ENCODE assay signal across 9 cellular contexts in the genomic region with DNA sequence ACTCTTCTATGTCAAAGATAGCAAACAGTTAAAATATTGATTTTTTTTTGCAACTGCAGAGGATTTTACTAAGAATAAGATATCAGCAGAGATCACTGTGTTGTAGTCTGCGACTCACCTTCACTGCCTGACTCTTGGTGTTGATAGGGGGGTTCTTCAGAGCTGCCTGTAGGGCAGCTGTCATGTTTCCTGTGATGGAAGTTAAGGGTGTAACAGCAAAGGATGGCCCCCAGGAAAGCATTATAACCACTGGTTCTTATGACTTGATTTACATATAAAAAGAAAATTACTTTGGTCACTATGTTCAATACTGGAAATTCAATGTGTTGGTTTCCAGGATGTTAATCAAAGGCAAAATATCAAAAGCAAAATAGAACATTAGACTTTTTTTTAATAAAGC. TPM values are rescaled to one million over a fixed set of nuclear protein-coding genes. Genes with fewer than 3 reads are reported as not detected.
DNase-seq lines count a peak whose midpoint lies in the region; ATAC-seq, FAIRE-seq and TF ChIP-seq lines count a peak whose summit lies in the region.
"Had no signal": no experiment of that assay in that cellular context is flagged by ENCODE, and none has a peak within 500 bp of the region (broad histone marks: within the 10 kb centered on the region; RNA-seq: fewer than 3 reads in every experiment).

No MANE protein-coding gene starts in this region.

- H3K27me3 Mint-ChIP-seq in astrocyte (ENCODE audit: low read depth, unreplicated experiment), result no peaks in the 10 kb centered on the region

- peaks cover 36% of the 10 kb centered on the region for H3K79me2 ChIP-seq in HCT116 (ENCODE audit: insufficient read depth, low read length)
- peaks cover 89% of the 10 kb centered on the region for H3K79me2 ChIP-seq in astrocyte (ENCODE audit: insufficient read depth, low read length)

- no peak for TF ChIP-seq RAD21 in HCT116 (IDR thresholded peaks at IDR 0.05; ENCODE audit: low read depth)

- H3K27me3 ChIP-seq in HCT116 (ENCODE audit: insufficient read depth, low read length) (no peaks in the 10 kb centered on the region), astrocyte (ENCODE audit: insufficient read depth, low read length) (no peaks in the 10 kb centered on the region), mononuclear cell (ENCODE audit: insufficient read depth, low read length) (no peaks in the 10 kb centered on the region)

- ATAC-seq in HCT116, result no peak
- ATAC-seq in HG03139 (IDR thresholded peaks at IDR 0.05; ENCODE audit: unreplicated experiment), result no peak

- peak overlapping the region; percentile 99 for H3K4me3 Mint-ChIP-seq in astrocyte (ENCODE audit: unreplicated experiment)

- POLR2A ChIA-PET in AG04449 (lab: Yijun Ruan, JAX) (interaction anchor here (0.7 to 1.4 kb wide), 2 partner anchors 24 to 283 kb away, joined by 3 to 4 read pairs; no protein-coding TSS in a partner anchor), HCT116 (lab: Charles Lee) (no interaction called here)

- H3K4me3 ChIP-seq in AG04449 (ENCODE audit: low read depth, low read length), result peak overlapping the region; percentile 84
- no peak overlapping the region for H3K4me3 ChIP-seq in HCT116 (replicated peaks in 1 of 2; ENCODE audit: low read depth in 1 of 2, low read length in 2 of 2)
- H3K4me3 ChIP-seq in astrocyte (ENCODE audit: insufficient read depth, low read depth, low read length), result peak overlapping the region; percentile 90
- peak overlapping the region; percentile 90 for H3K4me3 ChIP-seq in mononuclear cell (ENCODE audit: low read length)

- peaks cover 12% of the 10 kb centered on the region for H3K4me1 Mint-ChIP-seq in astrocyte (ENCODE audit: low read depth, unreplicated experiment)

- H3K36me3 ChIP-seq in HCT116 (ENCODE audit: control insufficient read depth in 1 of 2, insufficient read depth in 2 of 2, low read length in 2 of 2) (peaks cover 21 to 32% of the 10 kb centered on the region in 2 experiments; a peak in 3 of 4 replicates), astrocyte (ENCODE audit: insufficient read depth, low read length) (peaks cover 35% of the 10 kb centered on the region)

- H3K9me3 ChIP-seq in HCT116 (ENCODE audit: control insufficient read depth in 1 of 2, insufficient read depth in 1 of 2, low read depth in 1 of 2, low read length in 2 of 2), result no peaks in the 10 kb centered on the region
- no peaks in the 10 kb centered on the region for H3K9me3 ChIP-seq in astrocyte (ENCODE audit: insufficient read depth, low read depth, low read length)
- H3K9me3 ChIP-seq in mononuclear cell (ENCODE audit: low read depth, low read length), result no peaks in the 10 kb centered on the region

- peaks cover 3% of the 10 kb centered on the region for H3K36me3 Mint-ChIP-seq in astrocyte (ENCODE audit: low read depth, unreplicated experiment)

- CTCF ChIA-PET in AG04449 (lab: Yijun Ruan, JAX), result interaction anchor here (1.1 to 2.8 kb wide), 7 partner anchors 10 to 283 kb away, joined by 4 to 18 read pairs (median 4); no protein-coding TSS in a partner anchor
- CTCF ChIA-PET in HCT116 (lab: Charles Lee), result interaction anchor here (0.8 to 1.7 kb wide), 6 partner anchors 7 to 52 kb away, joined by 3 to 7 read pairs (median 5); no protein-coding TSS in a partner anchor

- intact Hi-C loops in HCT116 (cut with micrococcal nuclease), result no loop called here

- H2AFZ ChIP-seq in HCT116 (ENCODE audit: low read depth, low read length, poor library complexity, severe bottlenecking) (no peak overlapping the region), astrocyte (ENCODE audit: low read depth, low read length) (no peak overlapping the region)

- no peak overlapping the region for H3K27ac Mint-ChIP-seq in astrocyte (ENCODE audit: unreplicated experiment)

- peak overlapping the region; percentile 91; the same call in 1 of the 2 replicates for H3K4me2 ChIP-seq in HCT116 (ENCODE audit: low read length)
- peak overlapping the region; percentile 85 for H3K4me2 ChIP-seq in astrocyte (ENCODE audit: low read length)

- no peak overlapping the region for H3K27ac ChIP-seq in HCT116 (ENCODE audit: low read depth, low read length)
- H3K27ac ChIP-seq in astrocyte (ENCODE audit: low read depth, low read length), result no peak overlapping the region

- no TSS peak for BruUV-seq in HCT116 (replicated peaks; lab: Mats Ljungman, UMichigan)

- TF ChIP-seq CTCF in AG04449 (IDR thresholded peaks at IDR 0.05; ENCODE audit: insufficient read depth, low read length, missing control alignments) (no peak), HCT116 (IDR thresholded peaks at IDR 0.05 in 2 of 3, conservative IDR thresholded peaks at IDR 0.05 in 1 of 3; ENCODE audit: borderline replicate concordance in 1 of 3, insufficient read depth in 1 of 3, low read depth in 2 of 3, low read length in 2 of 3) (no peak), astrocyte (IDR thresholded peaks at IDR 0.05; ENCODE audit: insufficient read depth, low read depth, low read length) (no peak)

- H4K20me1 ChIP-seq in HCT116 (ENCODE audit: insufficient read depth) (peaks cover 6% of the 10 kb centered on the region; the same call in 1 of the 2 replicates), astrocyte (ENCODE audit: insufficient read depth, low read length) (peaks cover 41% of the 10 kb centered on the region)

- no peak for TF ChIP-seq POLR2A in HCT116 (IDR thresholded peaks at IDR 0.05; ENCODE audit: borderline replicate concordance, extremely low read depth, insufficient read depth, insufficient read length)
- no peak for TF ChIP-seq POLR2A in GM12891 (IDR thresholded peaks at IDR 0.05; ENCODE audit: low read depth, low read length)

- H3K4me1 ChIP-seq in HCT116 (ENCODE audit: control insufficient read depth in 1 of 2, insufficient read depth in 2 of 2, low read length in 2 of 2) (peaks cover 6 to 22% of the 10 kb centered on the region in 2 experiments; a peak in 3 of 4 replicates), astrocyte (ENCODE audit: insufficient read depth, low read length) (peaks cover 26% of the 10 kb centered on the region), mononuclear cell (ENCODE audit: insufficient read depth, low read length) (peaks cover 38% of the 10 kb centered on the region)

- FAIRE-seq in astrocyte (lab: Jason Lieb, UNC) (no peak), GM12891 (lab: Jason Lieb, UNC) (no peak)

- no peaks in the 10 kb centered on the region for H3K9me2 ChIP-seq in HCT116 (ENCODE audit: insufficient read depth)

- RAD21 ChIA-PET in HCT116 (lab: Charles Lee; ENCODE audit: low non-redundant PET in 1 of 2, low total read pairs in 2 of 2, uncharacterized antibody in 2 of 2, unreplicated experiment in 2 of 2), result no interaction called here

- no peak for DNase-seq in AG04449 (ENCODE audit: low read depth, low spot score)
- no peak for DNase-seq in HCT116 (ENCODE audit: low read depth, low spot score)
- no peak for DNase-seq in astrocyte (ENCODE audit: low read depth)
- DNase-seq in GM12891 (ENCODE audit: insufficient read length, low spot score), result no peak
- DNase-seq in GF-D8 (lab: John Stamatoyannopoulos, UW), result no peak
- no peak for DNase-seq in pons (ENCODE audit: low spot score)

- H3K9me3 Mint-ChIP-seq in astrocyte (ENCODE audit: unreplicated experiment), result no peaks in the 10 kb centered on the region

- H3K9ac ChIP-seq in HCT116 (ENCODE audit: low read length) (no peak overlapping the region), astrocyte (ENCODE audit: low read length) (peak overlapping the region; percentile 94)

TF ChIP-seq in HCT116, 20 proteins besides CTCF, POLR2A, EP300 and RAD21 (continues in another document):
- TF ChIP-seq SRF (IDR thresholded peaks at IDR 0.05; ENCODE audit: low read depth) (no peak), ZFX (IDR thresholded peaks at IDR 0.05) (no peak), EZH2 (IDR thresholded peaks at IDR 0.05) (no peak), CEBPB (IDR thresholded peaks at IDR 0.05; ENCODE audit: low read depth) (no peak), TCF7L2 (IDR thresholded peaks at IDR 0.05; ENCODE audit: borderline replicate concordance, extremely low read depth, insufficient read depth, insufficient read length) (no peak), EGR1 (IDR thresholded peaks at IDR 0.05; ENCODE audit: low read depth) (no peak), JUND (IDR thresholded peaks at IDR 0.05) (no peak)
- TF ChIP-seq, protein P1, sequence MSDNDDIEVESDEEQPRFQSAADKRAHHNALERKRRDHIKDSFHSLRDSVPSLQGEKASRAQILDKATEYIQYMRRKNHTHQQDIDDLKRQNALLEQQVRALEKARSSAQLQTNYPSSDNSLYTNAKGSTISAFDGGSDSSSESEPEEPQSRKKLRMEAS (IDR thresholded peaks at IDR 0.05), result no peak

TF ChIP-seq in GM12891, 5 proteins besides CTCF, POLR2A, EP300 and RAD21:
- TF ChIP-seq POLR2AphosphoS5 (IDR thresholded peaks at IDR 0.05; ENCODE audit: low read depth, low read length) (no peak), TAF1 (IDR thresholded peaks at IDR 0.05; ENCODE audit: low read depth, low read length) (no peak), POU2F2 (IDR thresholded peaks at IDR 0.05; ENCODE audit: low read depth, low read length) (no peak)

RNA-seq across cellular contexts. Expression of gene ARPC5, which starts 2.6 kb away (rescaled TPM):
- total RNA-seq in HCT116 (2021; ENCODE audit: unreplicated experiment), result 71.5 TPM
- 45.0 and 48.1 TPM in 2 replicates for polyA plus RNA-seq in HCT116 (2012)
- 171 and 180 TPM in 2 replicates for total RNA-seq in astrocyte
- total RNA-seq in mononuclear cell, result 63.4 TPM
- polyA plus RNA-seq in GM12891 (2012; ENCODE audit: low read depth, missing spikeins), result 240 TPM

RNA-seq across cellular contexts. Expression of gene APOBEC4, which starts 20.2 kb away (rescaled TPM):
- total RNA-seq in HCT116 (2021; ENCODE audit: unreplicated experiment), result not detected
- not detected in 2 replicates for polyA plus RNA-seq in HCT116 (2012)
- not detected in 2 replicates for total RNA-seq in astrocyte
- total RNA-seq in mononuclear cell, result 0.10 TPM
- polyA plus RNA-seq in GM12891 (2012; ENCODE audit: low read depth, missing spikeins), result 0.04 TPM
- total RNA-seq: glomerular endothelial cell had no signal

RNA-seq across cellular contexts. Expression of gene NCF2, which starts 42.7 kb away (rescaled TPM):
- total RNA-seq in HCT116 (2021; ENCODE audit: unreplicated experiment), result 0.25 TPM
- 0.08 and 0.09 TPM in 2 replicates for polyA plus RNA-seq in HCT116 (2012)
- 4.3 and 4.9 TPM in 2 replicates for total RNA-seq in astrocyte
- total RNA-seq in mononuclear cell, result 184 TPM
- polyA plus RNA-seq in GM12891 (2012; ENCODE audit: low read depth, missing spikeins), result 44.5 TPM

Comparison
In these comparisons a context has a peak if more than half of its experiments do, and no peak if none do; other contexts are left out.
1. H3K4me3 ChIP-seq: peak in AG04449 (single experiment), astrocyte (single experiment) and mononuclear cell (single experiment); none in HCT116 (0 of 2).
2. RNA of gene NCF2, which starts 42.7 kb away (total RNA-seq): 184 TPM in mononuclear cell (single experiment); 4.3 to 4.9 TPM in astrocyte and 0.25 TPM in HCT116 (single experiment); every median in the first group is over 10 times any median in the second.